Comparison of ENCODE assay signal across 41 cellular contexts in the genomic region with DNA sequence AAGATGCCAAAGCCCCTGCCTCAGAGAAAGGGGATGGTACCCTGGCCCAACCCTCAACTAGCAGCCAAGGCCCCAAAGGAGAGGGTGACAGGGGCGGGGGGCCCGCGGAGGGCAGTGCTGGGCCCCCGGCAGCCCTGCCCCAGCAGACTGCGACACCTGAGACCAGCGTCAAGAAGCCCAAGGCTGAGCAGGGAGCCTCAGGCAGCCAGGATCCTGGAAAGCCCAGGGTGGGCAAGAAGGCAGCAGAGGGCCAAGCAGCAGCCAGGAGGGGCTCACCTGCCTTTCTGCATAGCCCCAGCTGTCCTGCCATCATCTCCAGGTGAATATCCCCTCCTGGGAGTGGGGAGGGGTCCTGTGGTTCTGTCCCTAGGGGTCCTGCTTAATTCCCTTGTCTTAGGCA. TPM values are rescaled to one million over a fixed set of nuclear protein-coding genes. Genes with fewer than 3 reads are reported as not detected.
"Had no signal": no experiment of that assay in that cellular context is flagged by ENCODE, and none has a peak within 500 bp of the region (broad histone marks: within the 10 kb centered on the region; RNA-seq: fewer than 3 reads in every experiment).

No MANE protein-coding gene starts in this region.

- H3K36me3 ChIP-seq: adrenal gland, breast epithelium had no signal

- H3K4me3 ChIP-seq: adrenal gland, body of pancreas, breast epithelium, PC-9 had no signal

- H3K27me3 Mint-ChIP-seq: activated B cell treated with CpG ODN at 0.5 μM for 24 hours; activated CD4-positive, alpha-beta memory T cell treated with anti-CD3 and anti-CD28 coated beads, Interleukin-2, amount 10 ng/mL, durations not matched to agents 7 days and 5 days; activated CD8-positive, alpha-beta memory T cell treated with anti-CD3 and anti-CD28 coated beads, Interleukin-2, amount 10 ng/mL, durations not matched to agents 7 days and 5 days; activated T-helper 17 cell treated with anti-CD3 and anti-CD28 coated beads, Interleukin-2, amount 50 U/mL, for 72 hours had no signal

- H3K27me3 ChIP-seq: adrenal gland, body of pancreas, breast epithelium had no signal

- DNase-seq: activated B cell treated with CpG ODN at 0.5 μM for 24 hours; activated CD4-positive, alpha-beta memory T cell treated with anti-CD3 and anti-CD28 coated beads, Interleukin-2, amount 10 ng/mL, durations not matched to agents 7 days and 5 days; activated CD4-positive, alpha-beta T cell treated with anti-CD3 and anti-CD28 coated beads for 4 hours; activated CD4-positive, alpha-beta T cell treated with anti-CD3 and anti-CD28 coated beads, Interleukin-2, amount 50 U/mL, for 1 hour; activated CD4-positive, CD25-positive, alpha-beta regulatory T cell treated with anti-CD3 and anti-CD28 coated beads, Interleukin-2, amount 50 U/mL, for 72 hours; activated CD8-positive, alpha-beta memory T cell treated with anti-CD3 and anti-CD28 coated beads for 24 hours; activated CD8-positive, alpha-beta memory T cell treated with anti-CD3 and anti-CD28 coated beads, Interleukin-2, amount 10 ng/mL, durations not matched to agents 7 days and 5 days; activated CD8-positive, alpha-beta memory T cell treated with anti-CD3 and anti-CD28 coated beads, Interleukin-2, amount 50 U/mL, for 48 hours; activated gamma-delta T cell treated with Interleukin-2 at 50 U/mL for 16 hours; activated naive CD4-positive, alpha-beta T cell treated with anti-CD3 and anti-CD28 coated beads for 36 hours; activated T-cell treated with anti-CD3 and anti-CD28 coated beads, Interleukin-2, amount 50 U/mL, for 72 hours; adrenal gland; body of pancreas; IMR-90; Karpas-422; KBM-7; NCI-H1105; NCI-H1436; NCI-H1694; NCI-H1930; NCI-H2081 treated with DMSO at 0.1 percent for 48 hours; NCI-H345; NCI-H524 treated with DMSO at 0.1 percent for 48 hours; NK-92 treated with Interleukin-12 subunit alpha and Interleukin-12 subunit beta, amount 100 ng/mL, for 24 hours; PC-9; SIG-M5; SW 1271; T-helper 1 cell; T-helper 2 cell; T-helper 9 cell had no signal

- H3K4me1 Mint-ChIP-seq: activated T-helper 17 cell treated with anti-CD3 and anti-CD28 coated beads, Interleukin-2, amount 50 U/mL, for 72 hours had no signal

- H3K4me1 ChIP-seq: breast epithelium had no signal

- ATAC-seq: activated CD8-positive, alpha-beta memory T cell treated with anti-CD3 and anti-CD28 coated beads, Interleukin-2, amount 10 ng/mL, durations not matched to agents 7 days and 5 days; activated naive CD4-positive, alpha-beta T cell treated with anti-CD3 and anti-CD28 coated beads, Interleukin-2, amount 50 U/mL, for 72 hours; activated T-cell treated with anti-CD3 and anti-CD28 coated beads, Interleukin-2, amount 50 U/mL, for 72 hours; activated T-helper 17 cell treated with anti-CD3 and anti-CD28 coated beads, Interleukin-2, amount 50 U/mL, for 72 hours; body of pancreas; Right ventricle myocardium inferior had no signal

- H3K4me3 Mint-ChIP-seq: activated B cell treated with CpG ODN at 0.5 μM for 24 hours; activated CD4-positive, alpha-beta memory T cell treated with anti-CD3 and anti-CD28 coated beads, Interleukin-2, amount 10 ng/mL, durations not matched to agents 7 days and 5 days; activated CD8-positive, alpha-beta memory T cell treated with anti-CD3 and anti-CD28 coated beads, Interleukin-2, amount 10 ng/mL, durations not matched to agents 7 days and 5 days; activated naive CD4-positive, alpha-beta T cell treated with anti-CD3 and anti-CD28 coated beads for 36 hours; activated T-cell treated with anti-CD3 and anti-CD28 coated beads, Interleukin-2, amount 50 U/mL, for 72 hours; activated T-helper 17 cell treated with anti-CD3 and anti-CD28 coated beads, Interleukin-2, amount 50 U/mL, for 72 hours had no signal

- H3K9me3 ChIP-seq: adrenal gland, body of pancreas, breast epithelium had no signal

- H3K36me3 Mint-ChIP-seq: activated CD8-positive, alpha-beta memory T cell treated with anti-CD3 and anti-CD28 coated beads, Interleukin-2, amount 10 ng/mL, durations not matched to agents 7 days and 5 days; activated naive CD4-positive, alpha-beta T cell treated with anti-CD3 and anti-CD28 coated beads, Interleukin-2, amount 50 U/mL, for 72 hours had no signal

- FAIRE-seq: astrocyte, RCC 7860 had no signal

- H3K9me3 Mint-ChIP-seq: activated B cell treated with CpG ODN at 0.5 μM for 24 hours; activated CD4-positive, alpha-beta memory T cell treated with anti-CD3 and anti-CD28 coated beads, Interleukin-2, amount 10 ng/mL, durations not matched to agents 7 days and 5 days; activated naive CD4-positive, alpha-beta T cell treated with anti-CD3 and anti-CD28 coated beads for 36 hours; activated naive CD4-positive, alpha-beta T cell treated with anti-CD3 and anti-CD28 coated beads, Interleukin-2, amount 50 U/mL, for 72 hours; activated T-cell treated with anti-CD3 and anti-CD28 coated beads, Interleukin-2, amount 50 U/mL, for 72 hours; activated T-helper 17 cell treated with anti-CD3 and anti-CD28 coated beads, Interleukin-2, amount 50 U/mL, for 72 hours had no signal

- H3K27ac Mint-ChIP-seq: activated B cell treated with CpG ODN at 0.5 μM for 24 hours; activated CD4-positive, alpha-beta memory T cell treated with anti-CD3 and anti-CD28 coated beads, Interleukin-2, amount 10 ng/mL, durations not matched to agents 7 days and 5 days; activated CD8-positive, alpha-beta memory T cell treated with anti-CD3 and anti-CD28 coated beads, Interleukin-2, amount 10 ng/mL, durations not matched to agents 7 days and 5 days; activated naive CD4-positive, alpha-beta T cell treated with anti-CD3 and anti-CD28 coated beads for 36 hours; activated naive CD4-positive, alpha-beta T cell treated with anti-CD3 and anti-CD28 coated beads, Interleukin-2, amount 50 U/mL, for 72 hours; activated T-cell treated with anti-CD3 and anti-CD28 coated beads, Interleukin-2, amount 50 U/mL, for 72 hours; activated T-helper 17 cell treated with anti-CD3 and anti-CD28 coated beads, Interleukin-2, amount 50 U/mL, for 72 hours had no signal

- H3K27ac ChIP-seq: adrenal gland, breast epithelium, PC-9, RWPE1, VCaP had no signal

RNA-seq across cellular contexts. Expression of a gene that starts 1.1 kb away (rescaled TPM):
- total RNA-seq: activated B cell treated with CpG ODN at 0.5 μM for 24 hours, breast epithelium, SK-MEL-5 had no signal

RNA-seq across cellular contexts. Expression of a gene that starts 25.2 kb away (rescaled TPM):
- total RNA-seq: activated B cell treated with CpG ODN at 0.5 μM for 24 hours; activated CD4-positive, alpha-beta memory T cell treated with anti-CD3 and anti-CD28 coated beads, Interleukin-2, amount 10 ng/mL, durations not matched to agents 7 days and 5 days; activated CD8-positive, alpha-beta memory T cell treated with anti-CD3 and anti-CD28 coated beads, Interleukin-2, amount 10 ng/mL, durations not matched to agents 7 days and 5 days; activated naive CD4-positive, alpha-beta T cell treated with anti-CD3 and anti-CD28 coated beads for 36 hours; activated naive CD4-positive, alpha-beta T cell treated with anti-CD3 and anti-CD28 coated beads, Interleukin-2, amount 50 U/mL, for 72 hours; activated T-cell treated with anti-CD3 and anti-CD28 coated beads, Interleukin-2, amount 50 U/mL, for 72 hours; activated T-helper 17 cell treated with anti-CD3 and anti-CD28 coated beads, Interleukin-2, amount 50 U/mL, for 72 hours; IMR-90; MCF 10A; NCI-H460; PC-9; SK-MEL-5 had no signal

RNA-seq across cellular contexts. Expression of a gene that starts 50.1 kb away (rescaled TPM):
- total RNA-seq: activated CD4-positive, alpha-beta memory T cell treated with anti-CD3 and anti-CD28 coated beads, Interleukin-2, amount 10 ng/mL, durations not matched to agents 7 days and 5 days; activated CD8-positive, alpha-beta memory T cell treated with anti-CD3 and anti-CD28 coated beads, Interleukin-2, amount 10 ng/mL, durations not matched to agents 7 days and 5 days; activated naive CD4-positive, alpha-beta T cell treated with anti-CD3 and anti-CD28 coated beads for 36 hours; activated naive CD4-positive, alpha-beta T cell treated with anti-CD3 and anti-CD28 coated beads, Interleukin-2, amount 50 U/mL, for 72 hours; activated T-cell treated with anti-CD3 and anti-CD28 coated beads, Interleukin-2, amount 50 U/mL, for 72 hours; activated T-helper 17 cell treated with anti-CD3 and anti-CD28 coated beads, Interleukin-2, amount 50 U/mL, for 72 hours; IMR-90; MCF 10A; NCI-H460; PC-9 had no signal

RNA-seq across cellular contexts. Expression of a gene that starts 50.2 kb away (rescaled TPM):
- total RNA-seq: activated CD4-positive, alpha-beta memory T cell treated with anti-CD3 and anti-CD28 coated beads, Interleukin-2, amount 10 ng/mL, durations not matched to agents 7 days and 5 days; activated CD8-positive, alpha-beta memory T cell treated with anti-CD3 and anti-CD28 coated beads, Interleukin-2, amount 10 ng/mL, durations not matched to agents 7 days and 5 days; activated naive CD4-positive, alpha-beta T cell treated with anti-CD3 and anti-CD28 coated beads for 36 hours; activated naive CD4-positive, alpha-beta T cell treated with anti-CD3 and anti-CD28 coated beads, Interleukin-2, amount 50 U/mL, for 72 hours; activated T-cell treated with anti-CD3 and anti-CD28 coated beads, Interleukin-2, amount 50 U/mL, for 72 hours; activated T-helper 17 cell treated with anti-CD3 and anti-CD28 coated beads, Interleukin-2, amount 50 U/mL, for 72 hours; IMR-90; NCI-H460; Right ventricle myocardium inferior; SK-MEL-5 had no signal
